8 cellular contexts compared by ENCODE assay signal in genomic region chr12:55931780-55932545, GRCh38. TPM values are rescaled to one million over a fixed set of nuclear protein-coding genes. Genes with fewer than 3 reads are reported as not detected.
DNase-seq lines count a peak whose midpoint lies in the region; ATAC-seq, FAIRE-seq and TF ChIP-seq lines count a peak whose summit lies in the region.

No MANE protein-coding gene starts in this region.

- peak overlapping the region; percentile 91 for H3K4me3 Mint-ChIP-seq in activated CD4-positive, alpha-beta memory T cell treated with anti-CD3 and anti-CD28 coated beads, Interleukin-2, amount 10 ng/mL, durations not matched to agents 7 days and 5 days
- H3K4me3 Mint-ChIP-seq in mesothelial cell of epicardium, result peak overlapping the region; percentile 76

- ATAC-seq in HG02571 (IDR thresholded peaks at IDR 0.05; ENCODE audit: unreplicated experiment), result no peak

- H3K36me3 ChIP-seq in thyroid gland, result no peaks in the 10 kb centered on the region

- peak overlapping the region; percentile 30 to 74 (median 69) for H3K27ac ChIP-seq in thyroid gland

- FAIRE-seq in HTR-8/SVneo (lab: Jason Lieb, UNC), result no peak
- no peak for FAIRE-seq in GM19239 (lab: Jason Lieb, UNC)

- CTCF ChIA-PET in activated CD4-positive, alpha-beta memory T cell treated with anti-CD3 and anti-CD28 coated beads, Interleukin-2, amount 10 ng/mL, durations not matched to agents 7 days and 5 days (lab: Charles Lee), result interaction anchor here (0.5 to 7.5 kb wide), 4 partner anchors 8 to 193 kb away, joined by 4 to 51 read pairs (median 24); partner anchors contain the start of genes ORMDL2 and SARNP

- H3K36me3 Mint-ChIP-seq in activated CD4-positive, alpha-beta memory T cell treated with anti-CD3 and anti-CD28 coated beads, Interleukin-2, amount 10 ng/mL, durations not matched to agents 7 days and 5 days (ENCODE audit: low read depth), result peaks cover 62% of the 10 kb centered on the region
- no peaks in the 10 kb centered on the region for H3K36me3 Mint-ChIP-seq in mesothelial cell of epicardium

- no peaks in the 10 kb centered on the region for H3K27me3 ChIP-seq in thyroid gland

- peaks cover 17 to 38% of the 10 kb centered on the region in 2 donors for H3K4me1 ChIP-seq in thyroid gland

- no peaks in the 10 kb centered on the region for H3K9me3 Mint-ChIP-seq in activated CD4-positive, alpha-beta memory T cell treated with anti-CD3 and anti-CD28 coated beads, Interleukin-2, amount 10 ng/mL, durations not matched to agents 7 days and 5 days
- no peaks in the 10 kb centered on the region for H3K9me3 Mint-ChIP-seq in mesothelial cell of epicardium

- TF ChIP-seq CTCF in epithelial cell of proximal tubule (conservative IDR thresholded peaks at IDR 0.05; ENCODE audit: low read depth, low read length) (no peak), mesothelial cell of epicardium (IDR thresholded peaks at IDR 0.05; ENCODE audit: unreplicated experiment) (no peak), thyroid gland (IDR thresholded peaks at IDR 0.05) (no peak)

- peaks cover 64% of the 10 kb centered on the region for H3K4me1 Mint-ChIP-seq in activated CD4-positive, alpha-beta memory T cell treated with anti-CD3 and anti-CD28 coated beads, Interleukin-2, amount 10 ng/mL, durations not matched to agents 7 days and 5 days
- H3K4me1 Mint-ChIP-seq in mesothelial cell of epicardium, result peaks cover 38% of the 10 kb centered on the region

- DNase-seq in CD1c-positive myeloid dendritic cell (ENCODE audit: extremely low spot score), result peak; percentile 42
- DNase-seq in HTR-8/SVneo (ENCODE audit: insufficient read length, low spot score), result peak; percentile 35
- DNase-seq in activated CD4-positive, alpha-beta memory T cell treated with anti-CD3 and anti-CD28 coated beads, Interleukin-2, amount 10 ng/mL, durations not matched to agents 7 days and 5 days, result peak; percentile 45
- no peak for DNase-seq in epithelial cell of proximal tubule (ENCODE audit: low read depth)
- peak; percentile 38 to 59 for DNase-seq in mesothelial cell of epicardium (ENCODE audit: low spot score in 2 of 2, unreplicated experiment in 2 of 2)
- DNase-seq in thyroid gland, result peak; percentile 56 to 59
- no peak for DNase-seq in GM19239 (ENCODE audit: insufficient read length, low spot score)

- peak overlapping the region; percentile 96 for H3K27ac Mint-ChIP-seq in activated CD4-positive, alpha-beta memory T cell treated with anti-CD3 and anti-CD28 coated beads, Interleukin-2, amount 10 ng/mL, durations not matched to agents 7 days and 5 days
- H3K27ac Mint-ChIP-seq in mesothelial cell of epicardium, result peak overlapping the region; percentile 91

- H3K4me3 ChIP-seq in epithelial cell of proximal tubule (ENCODE audit: low read depth, low read length) (peak overlapping the region; percentile 83), thyroid gland (replicated peaks in 1 of 3) (peak overlapping the region; percentile 53 to 69 (median 68))

- intact Hi-C loops in thyroid gland (cut with DNase I), result no loop called here

- peak in 1 of 2 donors; percentile 17 for TF ChIP-seq POLR2A in thyroid gland (IDR thresholded peaks at IDR 0.05)

- H3K27me3 Mint-ChIP-seq in activated CD4-positive, alpha-beta memory T cell treated with anti-CD3 and anti-CD28 coated beads, Interleukin-2, amount 10 ng/mL, durations not matched to agents 7 days and 5 days, result no peaks in the 10 kb centered on the region
- H3K27me3 Mint-ChIP-seq in mesothelial cell of epicardium (ENCODE audit: low read depth), result no peaks in the 10 kb centered on the region

- POLR2A ChIA-PET in activated CD4-positive, alpha-beta memory T cell treated with anti-CD3 and anti-CD28 coated beads, Interleukin-2, amount 10 ng/mL, durations not matched to agents 7 days and 5 days (lab: Charles Lee), result interaction anchor here (0.7 to 8.1 kb wide), 14 partner anchors 5 to 202 kb away, joined by 3 to 122 read pairs (median 7); partner anchors contain the start of genes DNAJC14, ESYT1, ORMDL2 and RAB5B

- no peaks in the 10 kb centered on the region for H3K9me3 ChIP-seq in thyroid gland

- WGBS in thyroid gland, 2 donors, result 2% methylated on average over 21 to 38 of the region's 60 CpGs

RNA-seq across cellular contexts. Expression of gene DGKA, which starts 1.0 kb away (rescaled TPM):
- total RNA-seq in activated CD4-positive, alpha-beta memory T cell treated with anti-CD3 and anti-CD28 coated beads, Interleukin-2, amount 10 ng/mL, durations not matched to agents 7 days and 5 days, result 100 to 1,000 TPM; 427 to 431 TPM
- total RNA-seq in epithelial cell of proximal tubule (44.3 and 272 TPM in 2 replicates), mesothelial cell of epicardium (29.7 to 42.2 TPM (median 33.5 TPM) in 3 replicates), thyroid gland (10 to 100 TPM; 20.6 to 55.9 (median 28.7) TPM)

RNA-seq across cellular contexts. Expression of gene PYM1, which starts 4.3 kb away (rescaled TPM):
- total RNA-seq in activated CD4-positive, alpha-beta memory T cell treated with anti-CD3 and anti-CD28 coated beads, Interleukin-2, amount 10 ng/mL, durations not matched to agents 7 days and 5 days, result 10 to 100 TPM; 54.2 to 56.0 TPM
- total RNA-seq in epithelial cell of proximal tubule (49.2 and 56.0 TPM in 2 replicates), mesothelial cell of epicardium (21.1 to 23.8 TPM (median 22.9 TPM) in 3 replicates), thyroid gland (10 to 100 TPM; 28.6 to 48.2 (median 43.7) TPM)

RNA-seq across cellular contexts. Expression of gene PMEL, which starts 33.9 kb away (rescaled TPM):
- under 1 TPM; 0.33 to 0.60 TPM for total RNA-seq in activated CD4-positive, alpha-beta memory T cell treated with anti-CD3 and anti-CD28 coated beads, Interleukin-2, amount 10 ng/mL, durations not matched to agents 7 days and 5 days
- total RNA-seq in epithelial cell of proximal tubule (1.4 and 3.7 TPM in 2 replicates), mesothelial cell of epicardium (3.6 to 5.3 TPM (median 5.1 TPM) in 3 replicates), thyroid gland (1 to 10 TPM; 1.7 to 5.8 (median 3.0) TPM)

RNA-seq across cellular contexts. Expression of gene CDK2, which starts 34.7 kb away (rescaled TPM):
- 10 to 100 TPM; 88.9 to 98.9 TPM for total RNA-seq in activated CD4-positive, alpha-beta memory T cell treated with anti-CD3 and anti-CD28 coated beads, Interleukin-2, amount 10 ng/mL, durations not matched to agents 7 days and 5 days
- total RNA-seq in epithelial cell of proximal tubule (62.0 and 81.2 TPM in 2 replicates), mesothelial cell of epicardium (52.0 to 54.0 TPM (median 52.4 TPM) in 3 replicates), thyroid gland (10 to 100 TPM; 13.9 to 17.2 (median 15.8) TPM)

RNA-seq across cellular contexts. Expression of gene RAB5B, which starts 41.9 kb away (rescaled TPM):
- 10 to 100 TPM; 70.1 to 71.5 TPM for total RNA-seq in activated CD4-positive, alpha-beta memory T cell treated with anti-CD3 and anti-CD28 coated beads, Interleukin-2, amount 10 ng/mL, durations not matched to agents 7 days and 5 days
- 50.1 and 61.5 TPM in 2 replicates for total RNA-seq in epithelial cell of proximal tubule
- total RNA-seq in mesothelial cell of epicardium, result 99.3 to 104 TPM (median 101 TPM) in 3 replicates
- total RNA-seq in thyroid gland, result 100 to 1,000 TPM; 104 to 119 (median 107) TPM

Comparison
In these comparisons a context has a peak if more than half of its experiments do, and no peak if none do; other contexts are left out.
1. DNase-seq: peak in CD1c-positive myeloid dendritic cell (single experiment), HTR-8/SVneo (single experiment), activated CD4-positive, alpha-beta memory T cell treated with anti-CD3 and anti-CD28 coated beads, Interleukin-2, amount 10 ng/mL, durations not matched to agents 7 days and 5 days (single experiment), mesothelial cell of epicardium (2 of 2) and thyroid gland (2 of 2); none in epithelial cell of proximal tubule (single experiment) and GM19239 (single experiment).